Comparison of ENCODE assay signal across 20 cellular contexts in the genomic region with DNA sequence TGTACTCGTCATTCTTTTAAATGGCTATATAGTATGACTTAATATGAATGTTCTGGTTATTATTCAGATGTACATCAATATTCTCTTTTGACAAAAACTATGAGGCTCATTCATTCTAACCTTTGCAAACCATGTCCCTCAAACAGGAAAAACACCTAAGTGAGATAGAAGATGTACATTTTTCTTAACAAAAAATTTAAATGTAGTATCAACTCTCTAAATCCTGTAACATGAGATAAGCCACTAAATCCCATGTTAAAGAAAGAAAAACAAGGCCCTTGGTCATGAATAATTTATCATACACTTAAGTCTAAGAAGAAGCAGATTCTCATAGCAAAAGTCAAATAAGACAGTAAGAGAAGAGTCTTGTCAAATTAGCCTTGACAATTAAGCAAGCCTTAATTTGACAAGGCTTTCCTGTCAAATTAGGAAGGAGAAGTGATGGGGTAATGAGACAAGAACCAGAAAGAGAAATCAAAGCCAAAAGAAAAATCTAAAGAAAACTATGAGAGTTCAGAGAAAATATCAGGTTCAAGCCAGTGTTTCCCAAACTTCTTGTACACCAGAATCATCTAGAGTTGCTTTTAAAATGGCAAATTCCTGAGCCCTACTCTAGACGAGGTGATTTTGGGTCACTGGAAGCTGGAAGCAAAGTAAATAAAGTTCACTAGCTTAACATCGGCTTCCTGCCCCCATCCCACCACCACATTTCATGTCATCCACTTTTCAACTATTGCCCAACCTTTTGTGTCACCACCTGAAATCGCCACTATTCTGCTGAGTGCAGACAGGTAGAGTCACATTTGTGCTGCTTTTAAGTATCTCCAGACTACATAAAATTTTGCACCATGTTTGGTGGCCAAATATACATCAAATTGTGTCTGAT.
DNase-seq lines count a peak whose midpoint lies in the region; ATAC-seq, FAIRE-seq and TF ChIP-seq lines count a peak whose summit lies in the region.
"Had no signal": no experiment of that assay in that cellular context is flagged by ENCODE, and none has a peak within 500 bp of the region (broad histone marks: within the 10 kb centered on the region; RNA-seq: fewer than 3 reads in every experiment).

No MANE protein-coding gene starts in this region.

- intact Hi-C loops in HepG2 (cut with micrococcal nuclease; ENCODE audit: unreplicated experiment) (no loop called here), right lobe of liver (cut with DNase I) (no loop called here), left ventricle myocardium superior (cut with micrococcal nuclease) (no loop called here)

- H3K27ac ChIP-seq in HepG2 (ENCODE audit: extremely low read length, insufficient read depth, low read length) (peak overlapping the region; percentile 55), right lobe of liver (no peak overlapping the region), endodermal cell (ENCODE audit: low read depth, low read length) (peak overlapping the region; percentile 3), smooth muscle cell (ENCODE audit: low read depth) (peak overlapping the region; percentile 91)
- H3K27ac ChIP-seq: breast epithelium, dorsolateral prefrontal cortex had no signal

- no peaks in the 10 kb centered on the region for H3K36me3 Mint-ChIP-seq in endodermal cell (ENCODE audit: low read depth)
- H3K36me3 Mint-ChIP-seq: naive B cell had no signal

- BruUV-seq in HepG2 (replicated peaks; lab: Mats Ljungman, UMichigan) = no TSS peak

- H3K4me1 Mint-ChIP-seq in endodermal cell = peaks cover 24% of the 10 kb centered on the region
- H3K4me1 Mint-ChIP-seq: naive B cell; stimulated activated naive CD8-positive, alpha-beta T cell treated with anti-CD3 and anti-CD28 coated beads, Interleukin-15, amount 100 ng/mL, for 72 hours had no signal

- H3K9me3 ChIP-seq in HepG2 (ENCODE audit: low read length) (no peaks in the 10 kb centered on the region), right lobe of liver (no peaks in the 10 kb centered on the region), endodermal cell (ENCODE audit: control insufficient read depth, low read length) (no peaks in the 10 kb centered on the region), smooth muscle cell (replicated peaks; ENCODE audit: low read depth) (no peaks in the 10 kb centered on the region)
- H3K9me3 ChIP-seq: breast epithelium had no signal

- H2AFZ ChIP-seq in HepG2 (ENCODE audit: low read length) (no peak overlapping the region), smooth muscle cell (ENCODE audit: low read depth) (no peak overlapping the region)

- no peaks in the 10 kb centered on the region for H3K27me3 Mint-ChIP-seq in endodermal cell (ENCODE audit: insufficient read depth)
- H3K27me3 Mint-ChIP-seq: naive B cell; stimulated activated naive CD8-positive, alpha-beta T cell treated with anti-CD3 and anti-CD28 coated beads, Interleukin-15, amount 100 ng/mL, for 72 hours had no signal

- TF ChIP-seq EP300 in HepG2 (IDR thresholded peaks at IDR 0.05; ENCODE audit: low read depth in 2 of 2, low read length in 2 of 2) (peak in 1 of 2 experiments; percentile 59; a peak in 1 of 4 replicates), HepG2 (CRISPR knock-in tag; IDR thresholded peaks at IDR 0.05; ENCODE audit: borderline replicate concordance) (no peak)

- no peaks in the 10 kb centered on the region for H4K20me1 ChIP-seq in HepG2 (ENCODE audit: insufficient read depth, low read length)
- peaks cover 47% of the 10 kb centered on the region for H4K20me1 ChIP-seq in smooth muscle cell (ENCODE audit: low read depth)

- WGBS in HepG2 (ENCODE audit: low lambda C conversion rate) = 24% methylated on average over 4 of the region's 4 CpGs
- 33% methylated on average over 4 of the region's 4 CpGs for WGBS in right lobe of liver (ENCODE audit: insufficient coverage, low coverage, low lambda C conversion rate, missing lambda C conversion rate)
- WGBS in endodermal cell (ENCODE audit: insufficient coverage in 1 of 2, insufficient read length in 1 of 2), 2 experiments = 73 to 74% methylated on average over 2 to 4 of the region's 4 CpGs
- WGBS in smooth muscle cell (ENCODE audit: low lambda C conversion rate) = 63% methylated on average over 4 of the region's 4 CpGs

- H3K4me3 ChIP-seq in HepG2 (replicated peaks in 1 of 3; ENCODE audit: insufficient read depth in 1 of 3, low read depth in 2 of 3, low read length in 3 of 3) (peak overlapping the region in 1 of 3 experiments; percentile 43; a peak in 1 of 6 replicates), right lobe of liver (no peak overlapping the region), endodermal cell (ENCODE audit: low read length) (no peak overlapping the region), smooth muscle cell (no peak overlapping the region)
- H3K4me3 ChIP-seq: breast epithelium, dorsolateral prefrontal cortex had no signal

- H3K79me2 ChIP-seq in HepG2 (ENCODE audit: insufficient read depth, low read length) (peaks cover 18% of the 10 kb centered on the region), smooth muscle cell (ENCODE audit: low read depth) (peaks cover 27% of the 10 kb centered on the region)

- H3K27ac Mint-ChIP-seq in endodermal cell = no peak overlapping the region
- H3K27ac Mint-ChIP-seq: naive B cell had no signal

- ATAC-seq in HepG2 (peak; percentile 83), right lobe of liver (no peak), left ventricle myocardium superior (no peak)
- no peak for ATAC-seq in stimulated activated naive CD8-positive, alpha-beta T cell treated with anti-CD3 and anti-CD28 coated beads, Interleukin-15, Interleukin-2, amounts not matched to agents 100 U/mL and 50 U/mL, for 24 hours
- ATAC-seq: stimulated activated naive CD8-positive, alpha-beta T cell treated with anti-CD3 and anti-CD28 coated beads, Interleukin-15, amount 100 ng/mL, for 72 hours had no signal

- H3K9ac ChIP-seq in HepG2 (ENCODE audit: insufficient read depth, low read depth, low read length) (no peak overlapping the region; the same call in 1 of the 2 replicates), endodermal cell (ENCODE audit: extremely low read depth, low read length, poor library complexity, severe bottlenecking) (no peak overlapping the region), smooth muscle cell (ENCODE audit: low read depth) (peak overlapping the region; percentile 34)

- in situ Hi-C loops in HepG2 (cut with HindIII; ENCODE audit: extremely low pct_ligation_motif_present, low pct_unique_long_range_greater_than_20kb) = no loop called here

- peak; percentile 82 for DNase-seq in HepG2 (ENCODE audit: low spot score)
- no peak for DNase-seq in right lobe of liver
- peak; percentile 28 for DNase-seq in RCC 7860 (ENCODE audit: low spot score)
- no peak for DNase-seq in endodermal cell
- DNase-seq in smooth muscle cell (lab: John Stamatoyannopoulos, UW; ENCODE audit: unreplicated experiment) = no peak
- no peak for DNase-seq in left ventricle myocardium superior
- DNase-seq in stimulated activated naive CD8-positive, alpha-beta T cell treated with anti-CD3 and anti-CD28 coated beads, Interleukin-15, Interleukin-2, amounts not matched to agents 100 U/mL and 50 U/mL, for 24 hours = no peak
- no peak for DNase-seq in SKM-1 treated with dmso at 0.1 percent for 144 hours (lab: John Stamatoyannopoulos, UW; ENCODE audit: unreplicated experiment)
- DNase-seq: 8988T; activated CD4-positive, alpha-beta T cell treated with anti-CD3 and anti-CD28 coated beads, Interleukin-2, amount 50 U/mL, for 48 hours; activated naive CD4-positive, alpha-beta T cell treated with anti-CD3 and anti-CD28 coated beads, Interleukin-2, amount 50 U/mL, for 16 hours; activated T-cell treated with anti-CD3 and anti-CD28 coated beads, Interleukin-2, amount 50 U/mL, for 1 hour; DMS79 treated with DMSO at 0.1 percent for 48 hours; dorsolateral prefrontal cortex; KBM-7; naive B cell; NCI-H2107; stimulated activated naive CD8-positive, alpha-beta T cell treated with anti-CD3 and anti-CD28 coated beads, Interleukin-15, amount 100 ng/mL, for 72 hours; T-helper 1 cell had no signal

- peaks cover 30% of the 10 kb centered on the region for H3F3A ChIP-seq in smooth muscle cell (ENCODE audit: low read depth)

- FAIRE-seq in HepG2 (lab: Jason Lieb, UNC) (peak; percentile 76), RCC 7860 (lab: Jason Lieb, UNC) (no peak)

- TF ChIP-seq RAD21 in HepG2 (CRISPR knock-in tag; IDR thresholded peaks at IDR 0.05) = peak; percentile 11; the same call in 1 of the 2 replicates

- peak overlapping the region; percentile 62 for H3K4me2 ChIP-seq in HepG2 (ENCODE audit: low read depth, low read length)
- peak overlapping the region; percentile 69 for H3K4me2 ChIP-seq in smooth muscle cell

- no peaks in the 10 kb centered on the region for H3K9me3 Mint-ChIP-seq in endodermal cell
- H3K9me3 Mint-ChIP-seq: naive B cell; stimulated activated naive CD8-positive, alpha-beta T cell treated with anti-CD3 and anti-CD28 coated beads, Interleukin-15, amount 100 ng/mL, for 72 hours had no signal

- H3K4me3 Mint-ChIP-seq in endodermal cell = no peak overlapping the region
- H3K4me3 Mint-ChIP-seq: naive B cell; stimulated activated naive CD8-positive, alpha-beta T cell treated with anti-CD3 and anti-CD28 coated beads, Interleukin-15, amount 100 ng/mL, for 72 hours had no signal

- POLR2A ChIA-PET in HepG2 (lab: Yijun Ruan, JAX) = interaction anchor here (0.9 to 1.0 kb wide), 2 partner anchors 35 to 77 kb away, joined by 3 to 4 read pairs; no protein-coding TSS in a partner anchor

- no peak for TF ChIP-seq POLR2A in HepG2 (IDR thresholded peaks at IDR 0.05; ENCODE audit: insufficient read depth in 1 of 2, low read depth in 2 of 2, low read length in 2 of 2)
- no peak for TF ChIP-seq POLR2A in right lobe of liver (IDR thresholded peaks at IDR 0.05)

- CTCF ChIA-PET in HepG2 (lab: Yijun Ruan, JAX; ENCODE audit: low intra/inter-chr PET ratio, low total read pairs) = no interaction called here

- H3K4me1 ChIP-seq in HepG2 (ENCODE audit: insufficient read depth, low read length) (peaks cover 55% of the 10 kb centered on the region), right lobe of liver (no peaks in the 10 kb centered on the region), endodermal cell (ENCODE audit: control insufficient read depth, insufficient read depth, low read length) (peaks cover 2% of the 10 kb centered on the region), smooth muscle cell (ENCODE audit: low read depth) (peaks cover 49% of the 10 kb centered on the region)
- H3K4me1 ChIP-seq: breast epithelium had no signal

- H3K27me3 ChIP-seq in HepG2 (ENCODE audit: control insufficient read depth in 1 of 2, insufficient read depth in 2 of 2, low read length in 2 of 2) (no peaks in the 10 kb centered on the region), right lobe of liver (no peaks in the 10 kb centered on the region), endodermal cell (ENCODE audit: control insufficient read depth, insufficient read depth, low read length, poor library complexity, severe bottlenecking) (no peaks in the 10 kb centered on the region), smooth muscle cell (ENCODE audit: low read depth) (no peaks in the 10 kb centered on the region)
- H3K27me3 ChIP-seq: breast epithelium, dorsolateral prefrontal cortex had no signal

- H3K36me3 ChIP-seq in HepG2 (replicated peaks in 1 of 2; ENCODE audit: control insufficient read depth in 1 of 2, insufficient read depth in 2 of 2, low read length in 2 of 2) (no peaks in the 10 kb centered on the region), right lobe of liver (no peaks in the 10 kb centered on the region), endodermal cell (ENCODE audit: control insufficient read depth, insufficient read depth, low read length) (peaks cover 4% of the 10 kb centered on the region), smooth muscle cell (ENCODE audit: low read depth) (no peaks in the 10 kb centered on the region)
- H3K36me3 ChIP-seq: breast epithelium had no signal

- TF ChIP-seq CTCF in HepG2 (CRISPR knock-in tag; IDR thresholded peaks at IDR 0.05) (no peak), right lobe of liver (IDR thresholded peaks at IDR 0.05) (no peak), endodermal cell (conservative IDR thresholded peaks at IDR 0.05) (no peak), smooth muscle cell (IDR thresholded peaks at IDR 0.05; ENCODE audit: borderline replicate concordance, insufficient read depth, poor library complexity, severe bottlenecking) (no peak)

Comparison
In these comparisons a context has a peak if more than half of its experiments do, and no peak if none do; other contexts are left out.
1. DNase-seq: peak in HepG2 (single experiment) and RCC 7860 (single experiment); none in right lobe of liver (0 of 3), endodermal cell (single experiment), smooth muscle cell (single experiment), left ventricle myocardium superior (single experiment), stimulated activated naive CD8-positive, alpha-beta T cell treated with anti-CD3 and anti-CD28 coated beads, Interleukin-15, Interleukin-2, amounts not matched to agents 100 U/mL and 50 U/mL, for 24 hours (single experiment) and SKM-1 treated with dmso at 0.1 percent for 144 hours (single experiment).
2. H3K27ac ChIP-seq: peak in HepG2 (single experiment), endodermal cell (single experiment) and smooth muscle cell (single experiment); none in right lobe of liver (0 of 3).